Comparison of ENCODE assay signal across 20 cellular contexts in the genomic region with DNA sequence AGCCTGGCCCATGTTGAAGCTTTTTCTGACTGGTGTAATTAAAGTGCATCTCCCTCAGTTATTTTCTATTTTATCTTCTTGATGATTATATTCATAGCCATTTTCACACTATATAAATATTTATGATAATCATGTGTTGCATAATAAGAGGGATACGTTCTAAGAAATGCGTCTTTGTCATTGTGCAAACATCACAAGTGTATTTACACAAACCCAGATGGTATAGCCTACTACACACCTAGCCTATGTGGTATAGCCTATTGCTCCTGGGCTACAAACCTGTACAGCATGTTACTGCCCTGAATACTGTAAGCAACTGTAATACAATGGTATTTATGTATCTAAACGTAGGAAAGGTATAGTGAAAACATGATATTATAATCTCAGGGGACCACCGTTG.
"Had no signal": no experiment of that assay in that cellular context is flagged by ENCODE, and none has a peak within 500 bp of the region (broad histone marks: within the 10 kb centered on the region; RNA-seq: fewer than 3 reads in every experiment).

No MANE protein-coding gene starts in this region.

- H3K27ac Mint-ChIP-seq: naive thymus-derived CD4-positive, alpha-beta T cell; nephron progenitor cell; stimulated activated effector memory CD8-positive, alpha-beta T cell treated with anti-CD3 and anti-CD28 coated beads, Interleukin-12 subunit alpha, Interleukin-12 subunit beta, amount 100 ng/mL, for 72 hours had no signal

- H3K27me3 Mint-ChIP-seq: naive thymus-derived CD4-positive, alpha-beta T cell had no signal

- ATAC-seq: foreskin keratinocyte; left cardiac atrium; left ventricle myocardium superior; naive thymus-derived CD4-positive, alpha-beta T cell; psoas muscle; right lobe of liver; stimulated activated effector memory CD8-positive, alpha-beta T cell treated with anti-CD3 and anti-CD28 coated beads, Interleukin-12 subunit alpha, Interleukin-12 subunit beta, amount 100 ng/mL, for 72 hours; stimulated activated naive CD8-positive, alpha-beta T cell treated with anti-CD3 and anti-CD28 coated beads, Interleukin-15, Interleukin-2, amounts not matched to agents 100 U/mL and 50 U/mL, for 24 hours; upper lobe of right lung had no signal

- H3K9me3 ChIP-seq: psoas muscle, right lobe of liver, tibial artery, upper lobe of right lung, vagina had no signal

- H3K4me3 Mint-ChIP-seq: naive thymus-derived CD4-positive, alpha-beta T cell; nephron progenitor cell; stimulated activated effector memory CD8-positive, alpha-beta T cell treated with anti-CD3 and anti-CD28 coated beads, Interleukin-12 subunit alpha, Interleukin-12 subunit beta, amount 100 ng/mL, for 72 hours had no signal

- H3K4me3 ChIP-seq: lung, psoas muscle, right lobe of liver, tibial artery, upper lobe of right lung, vagina had no signal

- H3K9me3 Mint-ChIP-seq: stimulated activated effector memory CD8-positive, alpha-beta T cell treated with anti-CD3 and anti-CD28 coated beads, Interleukin-12 subunit alpha, Interleukin-12 subunit beta, amount 100 ng/mL, for 72 hours had no signal

- H3K4me1 ChIP-seq: right lobe of liver, tibial artery, upper lobe of right lung, vagina had no signal

- H3K36me3 Mint-ChIP-seq: stimulated activated effector memory CD8-positive, alpha-beta T cell treated with anti-CD3 and anti-CD28 coated beads, Interleukin-12 subunit alpha, Interleukin-12 subunit beta, amount 100 ng/mL, for 72 hours had no signal

- H3K27ac ChIP-seq: foreskin keratinocyte, psoas muscle, right lobe of liver, tibial artery, upper lobe of right lung, vagina had no signal

- DNase-seq: dermis blood vessel endothelial cell; erythroblast; foreskin keratinocyte; kidney; left cardiac atrium; left ventricle myocardium superior; mesenchymal stem cell; naive thymus-derived CD4-positive, alpha-beta T cell; nephron progenitor cell; psoas muscle; retina; right lobe of liver; stimulated activated CD4-positive, alpha-beta T cell treated with anti-CD3 and anti-CD28 coated beads, Interleukin-4, amount 100 ng/mL, for 1 hour; stimulated activated CD8-positive, alpha-beta memory T cell treated with anti-CD3 and anti-CD28 coated beads, Interleukin-4, amount 100 ng/mL, for 48 hours; stimulated activated naive CD8-positive, alpha-beta T cell treated with anti-CD3 and anti-CD28 coated beads, Interleukin-15, Interleukin-2, amounts not matched to agents 100 U/mL and 50 U/mL, for 24 hours; tibial artery; upper lobe of right lung had no signal

- H3K27me3 ChIP-seq: foreskin keratinocyte, right lobe of liver, tibial artery, upper lobe of right lung, vagina had no signal

- H3K36me3 ChIP-seq: right lobe of liver, tibial artery, upper lobe of right lung, vagina had no signal

- H3K4me1 Mint-ChIP-seq: naive thymus-derived CD4-positive, alpha-beta T cell; stimulated activated effector memory CD8-positive, alpha-beta T cell treated with anti-CD3 and anti-CD28 coated beads, Interleukin-12 subunit alpha, Interleukin-12 subunit beta, amount 100 ng/mL, for 72 hours had no signal
